7 cellular contexts compared by ENCODE assay signal in genomic region chr19:9848060-9848459, GRCh38. TPM values are rescaled to one million over a fixed set of nuclear protein-coding genes. Genes with fewer than 3 reads are reported as not detected.
DNase-seq lines count a peak whose midpoint lies in the region; ATAC-seq and TF ChIP-seq lines count a peak whose summit lies in the region.

No MANE protein-coding gene starts in this region.

- no peak for TF ChIP-seq EP300 in tibial nerve (IDR thresholded peaks at IDR 0.05)

- no peaks in the 10 kb centered on the region for H3K27me3 ChIP-seq in RWPE2 (ENCODE audit: insufficient read depth, poor library complexity, severe bottlenecking)
- H3K27me3 ChIP-seq in tibial nerve: no peaks in the 10 kb centered on the region

- in situ Hi-C loops in GM13977 (cut with MboI; ENCODE audit: low pct_unique_long_range_greater_than_20kb, low sequenced_read_pairs, unreplicated experiment): no loop called here

- no peaks in the 10 kb centered on the region for H3K27me3 Mint-ChIP-seq in progenitor cell of endocrine pancreas

- H3K9me3 ChIP-seq in RWPE2 (ENCODE audit: severe bottlenecking) (no peaks in the 10 kb centered on the region), tibial nerve (no peaks in the 10 kb centered on the region)

- WGBS in tibial nerve, 2 donors: 64% methylated on average over 2 of the region's 4 CpGs; no CpG with 5 or more reads in 1 of the 2 donors

- H3K36me3 ChIP-seq in RWPE2 (ENCODE audit: low read depth) (peaks cover 20% of the 10 kb centered on the region), tibial nerve (peaks cover 0 to 67% (median 3%) of the 10 kb centered on the region in 3 donors)

- no peak overlapping the region for H3K27ac Mint-ChIP-seq in progenitor cell of endocrine pancreas

- H3K4me3 ChIP-seq in RWPE2 (ENCODE audit: severe bottlenecking) (no peak overlapping the region), choroid plexus epithelial cell (ENCODE audit: low read depth, low read length) (no peak overlapping the region), tibial nerve (no peak overlapping the region)

- H3K36me3 Mint-ChIP-seq in progenitor cell of endocrine pancreas (ENCODE audit: insufficient read depth): peaks cover 12% of the 10 kb centered on the region

- TF ChIP-seq CTCF in GM13977 (IDR thresholded peaks at IDR 0.05; ENCODE audit: extremely low read depth, insufficient read depth, missing control alignments): peak; percentile 57
- peak; percentile 26 for TF ChIP-seq CTCF in RWPE2 (IDR thresholded peaks at IDR 0.05; ENCODE audit: poor library complexity, severe bottlenecking)
- peak; percentile 54 for TF ChIP-seq CTCF in choroid plexus epithelial cell (conservative IDR thresholded peaks at IDR 0.05; ENCODE audit: low read depth, low read length)
- peak; percentile 59 for TF ChIP-seq CTCF in progenitor cell of endocrine pancreas (IDR thresholded peaks at IDR 0.05; ENCODE audit: unreplicated experiment)
- TF ChIP-seq CTCF in tibial nerve (IDR thresholded peaks at IDR 0.05): peak in 1 of 5 experiments; percentile 9

- H3K27ac ChIP-seq in RWPE2 (ENCODE audit: poor library complexity, severe bottlenecking) (no peak overlapping the region), tibial nerve (no peak overlapping the region)

- DNase-seq in GM13977 (ENCODE audit: low spot score): peak; percentile 50
- DNase-seq in RWPE2 (ENCODE audit: low spot score): no peak
- no peak for DNase-seq in choroid plexus epithelial cell (ENCODE audit: low read depth)
- peak; percentile 40 for DNase-seq in progenitor cell of endocrine pancreas (ENCODE audit: low spot score, unreplicated experiment)
- no peak for DNase-seq in tibial nerve (ENCODE audit: low spot score in 2 of 2)
- no peak for DNase-seq in NCI-H345 treated with DMSO at 0.1 percent for 48 hours (lab: John Stamatoyannopoulos, UW; ENCODE audit: unreplicated experiment)

- no peaks in the 10 kb centered on the region for H3K9me3 Mint-ChIP-seq in progenitor cell of endocrine pancreas (ENCODE audit: low read depth)

- H3K4me1 Mint-ChIP-seq in progenitor cell of endocrine pancreas (ENCODE audit: low read depth): peaks cover 4% of the 10 kb centered on the region

- H3K4me3 Mint-ChIP-seq in progenitor cell of endocrine pancreas (ENCODE audit: low read depth): no peak overlapping the region

- no peak for TF ChIP-seq POLR2A in tibial nerve (IDR thresholded peaks at IDR 0.05)

- H3K4me1 ChIP-seq in RWPE2 (ENCODE audit: insufficient read depth, poor library complexity, severe bottlenecking) (no peaks in the 10 kb centered on the region), tibial nerve (peaks cover 0 to 19% (median 0%) of the 10 kb centered on the region in 4 donors)

- ATAC-seq in RWPE2 (ENCODE audit: low read depth) (peak; percentile 13; the same call in 1 of the 3 replicates), HG03520 (IDR thresholded peaks at IDR 0.05; ENCODE audit: unreplicated experiment) (no peak)

RNA-seq across cellular contexts. Expression of gene PIN1, which starts 12.9 kb away (rescaled TPM):
- total RNA-seq in progenitor cell of endocrine pancreas (83.3 and 90.6 TPM in 2 replicates), tibial nerve (100 to 1,000 TPM in 2 of 4 donors, 10 to 100 TPM in 2; 90.6 to 124 (median 103) TPM)

RNA-seq across cellular contexts. Expression of gene UBL5, which starts 20.3 kb away (rescaled TPM):
- total RNA-seq in progenitor cell of endocrine pancreas: 335 and 342 TPM in 2 replicates
- total RNA-seq in tibial nerve: 100 to 1,000 TPM; 349 to 599 (median 515) TPM

RNA-seq across cellular contexts. Expression of gene FBXL12, which starts 29.2 kb away (rescaled TPM):
- total RNA-seq in progenitor cell of endocrine pancreas: 30.9 and 32.0 TPM in 2 replicates
- 10 to 100 TPM; 26.2 to 42.7 (median 36.6) TPM for total RNA-seq in tibial nerve

Comparison
In these comparisons a context has a peak if more than half of its experiments do, and no peak if none do; other contexts are left out.
1. DNase-seq: peak in GM13977 (single experiment) and progenitor cell of endocrine pancreas (single experiment); none in RWPE2 (single experiment), choroid plexus epithelial cell (single experiment), tibial nerve (0 of 2) and NCI-H345 treated with DMSO at 0.1 percent for 48 hours (single experiment).